ENCODE assay signal across 7 cellular contexts in genomic region chr15:99810663-99811062, GRCh38.
DNase-seq lines count a peak whose midpoint lies in the region; ATAC-seq and TF ChIP-seq lines count a peak whose summit lies in the region.
"Not testable (repeated sequence)": the region's sequence is repeated elsewhere in the genome, so short reads cannot be mapped to it uniquely, and the experiment has no call there.

No MANE protein-coding gene starts in this region.

- not testable (repeated sequence) for H3K9ac ChIP-seq in DND-41 (ENCODE audit: low read depth, low read length)

- H3K27ac Mint-ChIP-seq in activated CD4-positive, alpha-beta T cell treated with anti-CD3 and anti-CD28 coated beads for 36 hours: peak overlapping the region; percentile 92
- H3K27ac Mint-ChIP-seq in activated CD8-positive, alpha-beta T cell treated with anti-CD3 and anti-CD28 coated beads, Interleukin-2, amount 10 ng/mL, durations not matched to agents 7 days and 5 days: peak overlapping the region; percentile 32
- H3K27ac Mint-ChIP-seq in activated T-helper 1 cell treated with anti-CD3 and anti-CD28 coated beads, Interleukin-12 subunit alpha, Interleukin-12 subunit beta, Interleukin-2, Interleukin-4 antibody, amounts not matched to agents 30 ng/mL and 10 ng/mL and 1 ng/mL, durations not matched to agents 14 hours and 24 hours and 36 hours: peak overlapping the region; percentile 87
- H3K27ac Mint-ChIP-seq in activated naive CD4-positive, alpha-beta T cell treated with anti-CD3 and anti-CD28 coated beads, Interleukin-2, amount 50 U/mL, for 24 hours: peak overlapping the region; percentile 52
- H3K27ac Mint-ChIP-seq in activated naive CD8-positive, alpha-beta T cell treated with anti-CD3 and anti-CD28 coated beads, Interleukin-2, amount 50 U/mL, for 24 hours: peak overlapping the region; percentile 82
- peak overlapping the region; percentile 75 to 76 for H3K27ac Mint-ChIP-seq in stimulated activated naive CD8-positive, alpha-beta T cell treated with anti-CD3 and anti-CD28 coated beads, Interleukin-15, amount 100 ng/mL, for 72 hours

- not testable (repeated sequence) for DNase-seq in DND-41; activated CD4-positive, alpha-beta T cell treated with anti-CD3 and anti-CD28 coated beads for 36 hours; activated CD8-positive, alpha-beta T cell treated with anti-CD3 and anti-CD28 coated beads, Interleukin-2, amount 10 ng/mL, durations not matched to agents 7 days and 5 days; activated T-helper 1 cell treated with anti-CD3 and anti-CD28 coated beads, Interleukin-12 subunit alpha, Interleukin-12 subunit beta, Interleukin-2, Interleukin-4 antibody, amounts not matched to agents 30 ng/mL and 10 ng/mL and 1 ng/mL, durations not matched to agents 14 hours and 24 hours and 36 hours (ENCODE audit: low spot score); activated naive CD8-positive, alpha-beta T cell treated with anti-CD3 and anti-CD28 coated beads, Interleukin-2, amount 50 U/mL, for 24 hours; stimulated activated naive CD8-positive, alpha-beta T cell treated with anti-CD3 and anti-CD28 coated beads, Interleukin-15, amount 100 ng/mL, for 72 hours

- H3K9me3 Mint-ChIP-seq in activated CD4-positive, alpha-beta T cell treated with anti-CD3 and anti-CD28 coated beads for 36 hours (ENCODE audit: low read depth); activated CD8-positive, alpha-beta T cell treated with anti-CD3 and anti-CD28 coated beads, Interleukin-2, amount 10 ng/mL, durations not matched to agents 7 days and 5 days (ENCODE audit: insufficient read depth); activated T-helper 1 cell treated with anti-CD3 and anti-CD28 coated beads, Interleukin-12 subunit alpha, Interleukin-12 subunit beta, Interleukin-2, Interleukin-4 antibody, amounts not matched to agents 30 ng/mL and 10 ng/mL and 1 ng/mL, durations not matched to agents 14 hours and 24 hours and 36 hours; activated naive CD4-positive, alpha-beta T cell treated with anti-CD3 and anti-CD28 coated beads, Interleukin-2, amount 50 U/mL, for 24 hours; activated naive CD8-positive, alpha-beta T cell treated with anti-CD3 and anti-CD28 coated beads, Interleukin-2, amount 50 U/mL, for 24 hours; stimulated activated naive CD8-positive, alpha-beta T cell treated with anti-CD3 and anti-CD28 coated beads, Interleukin-15, amount 100 ng/mL, for 72 hours: not testable (repeated sequence)

- H3K4me2 ChIP-seq in DND-41 (ENCODE audit: insufficient read depth, low read length): peak overlapping the region; percentile 38; the same call in 1 of the 2 replicates

- not testable (repeated sequence) for H3K27me3 ChIP-seq in DND-41 (ENCODE audit: insufficient read depth, low read length, poor library complexity)

- H3K36me3 Mint-ChIP-seq in activated CD4-positive, alpha-beta T cell treated with anti-CD3 and anti-CD28 coated beads for 36 hours (ENCODE audit: low read depth): peaks cover 44% of the 10 kb centered on the region
- H3K36me3 Mint-ChIP-seq in activated CD8-positive, alpha-beta T cell treated with anti-CD3 and anti-CD28 coated beads, Interleukin-2, amount 10 ng/mL, durations not matched to agents 7 days and 5 days (ENCODE audit: low read depth): peaks cover 30% of the 10 kb centered on the region
- peaks cover 23% of the 10 kb centered on the region for H3K36me3 Mint-ChIP-seq in activated T-helper 1 cell treated with anti-CD3 and anti-CD28 coated beads, Interleukin-12 subunit alpha, Interleukin-12 subunit beta, Interleukin-2, Interleukin-4 antibody, amounts not matched to agents 30 ng/mL and 10 ng/mL and 1 ng/mL, durations not matched to agents 14 hours and 24 hours and 36 hours (ENCODE audit: low read depth)
- peaks cover 13% of the 10 kb centered on the region for H3K36me3 Mint-ChIP-seq in activated naive CD4-positive, alpha-beta T cell treated with anti-CD3 and anti-CD28 coated beads, Interleukin-2, amount 50 U/mL, for 24 hours
- H3K36me3 Mint-ChIP-seq in activated naive CD8-positive, alpha-beta T cell treated with anti-CD3 and anti-CD28 coated beads, Interleukin-2, amount 50 U/mL, for 24 hours (ENCODE audit: low read depth): peaks cover 32% of the 10 kb centered on the region

- peaks cover 25% of the 10 kb centered on the region for H3K36me3 ChIP-seq in DND-41 (ENCODE audit: insufficient read depth, low read length)

- H3K9me3 ChIP-seq in DND-41 (ENCODE audit: insufficient read depth, low read length, severe bottlenecking): not testable (repeated sequence)

- H3K4me3 Mint-ChIP-seq in activated CD4-positive, alpha-beta T cell treated with anti-CD3 and anti-CD28 coated beads for 36 hours: peak overlapping the region; percentile 67
- H3K4me3 Mint-ChIP-seq in activated CD8-positive, alpha-beta T cell treated with anti-CD3 and anti-CD28 coated beads, Interleukin-2, amount 10 ng/mL, durations not matched to agents 7 days and 5 days: peak overlapping the region; percentile 41
- H3K4me3 Mint-ChIP-seq in activated T-helper 1 cell treated with anti-CD3 and anti-CD28 coated beads, Interleukin-12 subunit alpha, Interleukin-12 subunit beta, Interleukin-2, Interleukin-4 antibody, amounts not matched to agents 30 ng/mL and 10 ng/mL and 1 ng/mL, durations not matched to agents 14 hours and 24 hours and 36 hours: peak overlapping the region; percentile 79
- peak overlapping the region; percentile 51 for H3K4me3 Mint-ChIP-seq in activated naive CD4-positive, alpha-beta T cell treated with anti-CD3 and anti-CD28 coated beads, Interleukin-2, amount 50 U/mL, for 24 hours
- peak overlapping the region; percentile 73 for H3K4me3 Mint-ChIP-seq in activated naive CD8-positive, alpha-beta T cell treated with anti-CD3 and anti-CD28 coated beads, Interleukin-2, amount 50 U/mL, for 24 hours
- H3K4me3 Mint-ChIP-seq in stimulated activated naive CD8-positive, alpha-beta T cell treated with anti-CD3 and anti-CD28 coated beads, Interleukin-15, amount 100 ng/mL, for 72 hours: peak overlapping the region; percentile 84 to 88

- H3K4me1 Mint-ChIP-seq in activated CD4-positive, alpha-beta T cell treated with anti-CD3 and anti-CD28 coated beads for 36 hours: peaks cover 26% of the 10 kb centered on the region
- H3K4me1 Mint-ChIP-seq in activated CD8-positive, alpha-beta T cell treated with anti-CD3 and anti-CD28 coated beads, Interleukin-2, amount 10 ng/mL, durations not matched to agents 7 days and 5 days (ENCODE audit: low read depth): peaks cover 20% of the 10 kb centered on the region
- H3K4me1 Mint-ChIP-seq in activated T-helper 1 cell treated with anti-CD3 and anti-CD28 coated beads, Interleukin-12 subunit alpha, Interleukin-12 subunit beta, Interleukin-2, Interleukin-4 antibody, amounts not matched to agents 30 ng/mL and 10 ng/mL and 1 ng/mL, durations not matched to agents 14 hours and 24 hours and 36 hours (ENCODE audit: low read depth): peaks cover 28% of the 10 kb centered on the region
- H3K4me1 Mint-ChIP-seq in activated naive CD4-positive, alpha-beta T cell treated with anti-CD3 and anti-CD28 coated beads, Interleukin-2, amount 50 U/mL, for 24 hours: peaks cover 24% of the 10 kb centered on the region
- peaks cover 26% of the 10 kb centered on the region for H3K4me1 Mint-ChIP-seq in activated naive CD8-positive, alpha-beta T cell treated with anti-CD3 and anti-CD28 coated beads, Interleukin-2, amount 50 U/mL, for 24 hours
- H3K4me1 Mint-ChIP-seq in stimulated activated naive CD8-positive, alpha-beta T cell treated with anti-CD3 and anti-CD28 coated beads, Interleukin-15, amount 100 ng/mL, for 72 hours: peaks cover 39% of the 10 kb centered on the region

- not testable (repeated sequence) for H3K4me3 ChIP-seq in DND-41 (ENCODE audit: low read depth in 1 of 2, low read length in 2 of 2)

- not testable (repeated sequence) for H4K20me1 ChIP-seq in DND-41 (ENCODE audit: insufficient read depth, low read length)

- H3K27ac ChIP-seq in DND-41 (ENCODE audit: low read length): not testable (repeated sequence)

- POLR2A ChIA-PET in activated CD4-positive, alpha-beta T cell treated with anti-CD3 and anti-CD28 coated beads for 36 hours (lab: Charles Lee); activated CD8-positive, alpha-beta T cell treated with anti-CD3 and anti-CD28 coated beads, Interleukin-2, amount 10 ng/mL, durations not matched to agents 7 days and 5 days (lab: Charles Lee): not testable (repeated sequence)

- TF ChIP-seq CTCF in DND-41 (IDR thresholded peaks at IDR 0.05; ENCODE audit: borderline replicate concordance, extremely low read depth, low read length, poor library complexity, severe bottlenecking): not testable (repeated sequence)

- ATAC-seq in DND-41 (ENCODE audit: insufficient read depth, low read depth); activated CD8-positive, alpha-beta T cell treated with anti-CD3 and anti-CD28 coated beads, Interleukin-2, amount 10 ng/mL, durations not matched to agents 7 days and 5 days: not testable (repeated sequence)
- ATAC-seq in activated CD4-positive, alpha-beta T cell treated with anti-CD3 and anti-CD28 coated beads for 36 hours: peak; percentile 67
- ATAC-seq in activated naive CD8-positive, alpha-beta T cell treated with anti-CD3 and anti-CD28 coated beads, Interleukin-2, amount 50 U/mL, for 24 hours: peak; percentile 45
- ATAC-seq in stimulated activated naive CD8-positive, alpha-beta T cell treated with anti-CD3 and anti-CD28 coated beads, Interleukin-15, amount 100 ng/mL, for 72 hours: peak; percentile 29

- H3K79me2 ChIP-seq in DND-41 (ENCODE audit: insufficient read depth, low read length): peaks cover 20% of the 10 kb centered on the region

- H3K4me1 ChIP-seq in DND-41 (ENCODE audit: insufficient read depth, low read length): peaks cover 30% of the 10 kb centered on the region

- H3K27me3 Mint-ChIP-seq in activated CD4-positive, alpha-beta T cell treated with anti-CD3 and anti-CD28 coated beads for 36 hours; activated CD8-positive, alpha-beta T cell treated with anti-CD3 and anti-CD28 coated beads, Interleukin-2, amount 10 ng/mL, durations not matched to agents 7 days and 5 days (ENCODE audit: low read depth); activated T-helper 1 cell treated with anti-CD3 and anti-CD28 coated beads, Interleukin-12 subunit alpha, Interleukin-12 subunit beta, Interleukin-2, Interleukin-4 antibody, amounts not matched to agents 30 ng/mL and 10 ng/mL and 1 ng/mL, durations not matched to agents 14 hours and 24 hours and 36 hours (ENCODE audit: insufficient read depth); activated naive CD4-positive, alpha-beta T cell treated with anti-CD3 and anti-CD28 coated beads, Interleukin-2, amount 50 U/mL, for 24 hours; activated naive CD8-positive, alpha-beta T cell treated with anti-CD3 and anti-CD28 coated beads, Interleukin-2, amount 50 U/mL, for 24 hours; stimulated activated naive CD8-positive, alpha-beta T cell treated with anti-CD3 and anti-CD28 coated beads, Interleukin-15, amount 100 ng/mL, for 72 hours: not testable (repeated sequence)

- intact Hi-C loops in activated CD4-positive, alpha-beta T cell treated with anti-CD3 and anti-CD28 coated beads for 36 hours (cut with DNase I, micrococcal nuclease): loop anchor here (1.0 to 5.0 kb wide), 5 partner anchors 16 to 117 kb away; no protein-coding TSS in a partner anchor
- intact Hi-C loops in activated T-helper 1 cell treated with anti-CD3 and anti-CD28 coated beads, Interleukin-12 subunit alpha, Interleukin-12 subunit beta, Interleukin-2, Interleukin-4 antibody, amounts not matched to agents 30 ng/mL and 10 ng/mL and 1 ng/mL, durations not matched to agents 14 hours and 24 hours and 36 hours (cut with micrococcal nuclease): loop anchor here (1.0 to 5.0 kb wide), 3 partner anchors 16 to 112 kb away; no protein-coding TSS in a partner anchor

- CTCF ChIA-PET in activated CD4-positive, alpha-beta T cell treated with anti-CD3 and anti-CD28 coated beads for 36 hours (lab: Charles Lee): interaction anchor here (2.1 to 2.5 kb wide), 2 partner anchors 13 to 16 kb away, joined by 5 to 9 read pairs; no protein-coding TSS in a partner anchor
- CTCF ChIA-PET in activated CD8-positive, alpha-beta T cell treated with anti-CD3 and anti-CD28 coated beads, Interleukin-2, amount 10 ng/mL, durations not matched to agents 7 days and 5 days (lab: Charles Lee): not testable (repeated sequence)

- H2AFZ ChIP-seq in DND-41 (ENCODE audit: low read depth, low read length): not testable (repeated sequence)

Comparison
In these comparisons a context has a peak if more than half of its experiments do, and no peak if none do; other contexts are left out.
1. H3K27ac Mint-ChIP-seq: peak in every context shown above with its lines; median percentile 92 in activated CD4-positive, alpha-beta T cell treated with anti-CD3 and anti-CD28 coated beads for 36 hours; 87 in activated T-helper 1 cell treated with anti-CD3 and anti-CD28 coated beads, Interleukin-12 subunit alpha, Interleukin-12 subunit beta, Interleukin-2, Interleukin-4 antibody, amounts not matched to agents 30 ng/mL and 10 ng/mL and 1 ng/mL, durations not matched to agents 14 hours and 24 hours and 36 hours; 82 in activated naive CD8-positive, alpha-beta T cell treated with anti-CD3 and anti-CD28 coated beads, Interleukin-2, amount 50 U/mL, for 24 hours; 76 in stimulated activated naive CD8-positive, alpha-beta T cell treated with anti-CD3 and anti-CD28 coated beads, Interleukin-15, amount 100 ng/mL, for 72 hours; 52 in activated naive CD4-positive, alpha-beta T cell treated with anti-CD3 and anti-CD28 coated beads, Interleukin-2, amount 50 U/mL, for 24 hours; 32 in activated CD8-positive, alpha-beta T cell treated with anti-CD3 and anti-CD28 coated beads, Interleukin-2, amount 10 ng/mL, durations not matched to agents 7 days and 5 days.